23 cellular contexts compared by ENCODE assay signal in the genomic region with DNA sequence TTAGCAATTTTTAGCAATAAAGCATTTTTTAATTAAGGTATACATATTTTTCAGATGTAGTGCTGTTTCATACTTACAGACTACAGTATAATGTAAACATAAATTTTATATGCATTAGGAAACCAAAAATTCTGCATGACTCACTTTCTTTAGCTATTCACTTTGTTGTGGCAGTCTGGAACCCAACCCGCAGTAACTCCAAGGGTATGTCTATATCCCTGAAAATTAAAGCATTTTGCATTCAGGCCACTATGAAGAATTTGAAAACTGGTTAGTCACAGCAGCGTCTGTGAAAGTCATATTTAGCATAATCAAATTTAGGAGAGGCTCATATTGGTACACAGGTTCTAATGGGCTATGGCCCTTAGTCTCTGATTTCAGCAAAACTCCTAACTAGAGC. TPM values are rescaled to one million over a fixed set of nuclear protein-coding genes. Genes with fewer than 3 reads are reported as not detected.
DNase-seq lines count a peak whose midpoint lies in the region; ATAC-seq, FAIRE-seq and TF ChIP-seq lines count a peak whose summit lies in the region.
"Had no signal": no experiment of that assay in that cellular context is flagged by ENCODE, and none has a peak within 500 bp of the region (broad histone marks: within the 10 kb centered on the region; RNA-seq: fewer than 3 reads in every experiment).

No MANE protein-coding gene starts in this region.

- H3K4me3 ChIP-seq in right lobe of liver = no peak overlapping the region
- no peak overlapping the region for H3K4me3 ChIP-seq in HepG2 (replicated peaks in 1 of 3; ENCODE audit: insufficient read depth in 1 of 3, low read depth in 2 of 3, low read length in 3 of 3)
- no peak overlapping the region for H3K4me3 ChIP-seq in bronchial epithelial cell (ENCODE audit: low read depth, low read length)
- no peak overlapping the region for H3K4me3 ChIP-seq in body of pancreas

- H3K4me2 ChIP-seq in HepG2 (ENCODE audit: low read depth, low read length) = no peak overlapping the region
- H3K4me2 ChIP-seq: KMS-11, SK-N-SH had no signal

- no peak overlapping the region for H2AFZ ChIP-seq in HepG2 (ENCODE audit: low read length)

- DNase-seq in right lobe of liver (no peak), HepG2 (ENCODE audit: low spot score) (no peak), bronchial epithelial cell (ENCODE audit: low read depth) (peak; percentile 63), iris pigment epithelial cell (ENCODE audit: low read depth) (peak; percentile 49), body of pancreas (no peak), superior temporal gyrus (ENCODE audit: extremely low spot score) (no peak)
- DNase-seq: 8988T; Calu3; CD4-positive, alpha-beta memory T cell; DMS53; H9; NCI-H1092; NCI-H1694; NCI-H2107; NCI-H2227 treated with DMSO at 0.1 percent for 48 hours; NCI-H524; SK-N-SH had no signal

- ATAC-seq in right lobe of liver (no peak), HepG2 (no peak), GM19463 (IDR thresholded peaks at IDR 0.05; ENCODE audit: unreplicated experiment) (no peak), body of pancreas (no peak), HG03159 (IDR thresholded peaks at IDR 0.05; ENCODE audit: unreplicated experiment) (no peak)
- ATAC-seq: Right ventricle myocardium inferior had no signal

- no peak overlapping the region for H3K9ac ChIP-seq in HepG2 (ENCODE audit: insufficient read depth, low read depth, low read length)
- H3K9ac ChIP-seq: KMS-11, SK-N-SH had no signal

- FAIRE-seq in HepG2 (lab: Jason Lieb, UNC) (no peak), bronchial epithelial cell (lab: Jason Lieb, UNC) (no peak)

- H3K36me3 ChIP-seq in right lobe of liver = no peaks in the 10 kb centered on the region
- no peaks in the 10 kb centered on the region for H3K36me3 ChIP-seq in HepG2 (replicated peaks in 1 of 2; ENCODE audit: control insufficient read depth in 1 of 2, insufficient read depth in 2 of 2, low read length in 2 of 2)
- H3K36me3 ChIP-seq in bronchial epithelial cell (ENCODE audit: control insufficient read depth, insufficient read depth, low read length) = no peaks in the 10 kb centered on the region
- no peaks in the 10 kb centered on the region for H3K36me3 ChIP-seq in body of pancreas (replicated peaks in 1 of 2; ENCODE audit: insufficient read depth in 1 of 2, low read depth in 2 of 2)

- TF ChIP-seq RAD21 in HepG2 (CRISPR knock-in tag; IDR thresholded peaks at IDR 0.05) = no peak

- H3K79me2 ChIP-seq in HepG2 (ENCODE audit: insufficient read depth, low read length) = no peaks in the 10 kb centered on the region

- in situ Hi-C loops in HepG2 (cut with HindIII; ENCODE audit: extremely low pct_ligation_motif_present, low pct_unique_long_range_greater_than_20kb) = no loop called here

- H4K20me1 ChIP-seq in HepG2 (ENCODE audit: insufficient read depth, low read length) = no peaks in the 10 kb centered on the region

- no peaks in the 10 kb centered on the region for H3K9me3 ChIP-seq in right lobe of liver
- H3K9me3 ChIP-seq in HepG2 (ENCODE audit: low read length) = no peaks in the 10 kb centered on the region
- peaks cover 0 to 5% (median 0%) of the 10 kb centered on the region in 3 donors for H3K9me3 ChIP-seq in body of pancreas
- H3K9me3 ChIP-seq: SK-N-SH had no signal

- no peaks in the 10 kb centered on the region for H3K27me3 ChIP-seq in right lobe of liver
- no peaks in the 10 kb centered on the region for H3K27me3 ChIP-seq in HepG2 (ENCODE audit: control insufficient read depth in 1 of 2, insufficient read depth in 2 of 2, low read length in 2 of 2)
- no peaks in the 10 kb centered on the region for H3K27me3 ChIP-seq in bronchial epithelial cell (ENCODE audit: control insufficient read depth, insufficient read depth, low read length)
- no peaks in the 10 kb centered on the region for H3K27me3 ChIP-seq in body of pancreas

- no peak for TF ChIP-seq EP300 in HepG2 (IDR thresholded peaks at IDR 0.05; ENCODE audit: low read depth in 2 of 2, low read length in 2 of 2)
- no peak for TF ChIP-seq EP300 in HepG2 (CRISPR knock-in tag; IDR thresholded peaks at IDR 0.05; ENCODE audit: borderline replicate concordance)

- H3K27ac ChIP-seq in right lobe of liver (peak overlapping the region in 2 of 3 donors; percentile 44 to 62), HepG2 (ENCODE audit: extremely low read length, insufficient read depth, low read length) (no peak overlapping the region), body of pancreas (no peak overlapping the region)
- H3K27ac ChIP-seq: KMS-11 had no signal

- TF ChIP-seq POLR2A in right lobe of liver (IDR thresholded peaks at IDR 0.05) = no peak
- TF ChIP-seq POLR2A in HepG2 (IDR thresholded peaks at IDR 0.05; ENCODE audit: insufficient read depth in 1 of 2, low read depth in 2 of 2, low read length in 2 of 2) = no peak
- TF ChIP-seq POLR2A in body of pancreas (IDR thresholded peaks at IDR 0.05) = no peak

- intact Hi-C loops in right lobe of liver (cut with DNase I) (no loop called here), HepG2 (cut with micrococcal nuclease; ENCODE audit: unreplicated experiment) (no loop called here), body of pancreas (cut with DNase I) (no loop called here)

- BruUV-seq in HepG2 (replicated peaks; lab: Mats Ljungman, UMichigan) = no TSS peak

- CTCF ChIA-PET in HepG2 (lab: Yijun Ruan, JAX; ENCODE audit: low intra/inter-chr PET ratio, low total read pairs) = no interaction called here

- H3K4me1 ChIP-seq in right lobe of liver = peaks cover 0 to 27% (median 6%) of the 10 kb centered on the region in 4 donors
- H3K4me1 ChIP-seq in HepG2 (ENCODE audit: insufficient read depth, low read length) = no peaks in the 10 kb centered on the region
- no peaks in the 10 kb centered on the region for H3K4me1 ChIP-seq in body of pancreas

- 88% methylated on average over 2 of the region's 2 CpGs for WGBS in right lobe of liver (ENCODE audit: insufficient coverage, low coverage, low lambda C conversion rate, missing lambda C conversion rate)
- 47% methylated on average over 2 of the region's 2 CpGs for WGBS in HepG2 (ENCODE audit: low lambda C conversion rate)
- 72 to 74% methylated on average over 2 of the region's 2 CpGs for WGBS in body of pancreas, 2 donors

- TF ChIP-seq CTCF in right lobe of liver (IDR thresholded peaks at IDR 0.05) = no peak
- TF ChIP-seq CTCF in HepG2 (CRISPR knock-in tag; IDR thresholded peaks at IDR 0.05) = no peak
- TF ChIP-seq CTCF in bronchial epithelial cell (IDR thresholded peaks at IDR 0.05; ENCODE audit: insufficient read depth, low read length, severe bottlenecking) = no peak
- no peak for TF ChIP-seq CTCF in body of pancreas (IDR thresholded peaks at IDR 0.05)

- POLR2A ChIA-PET in HepG2 (lab: Yijun Ruan, JAX) = no interaction called here

TF ChIP-seq in HepG2, 621 proteins besides CTCF, POLR2A, EP300 and RAD21 (continues in another document):
- TF ChIP-seq ZNF772 (CRISPR knock-in tag; IDR thresholded peaks at IDR 0.05) = no peak
- no peak for TF ChIP-seq FOXJ3 (CRISPR knock-in tag; IDR thresholded peaks at IDR 0.05; ENCODE audit: borderline replicate concordance)
- no peak for TF ChIP-seq POLR2G (IDR thresholded peaks at IDR 0.05; ENCODE audit: low read depth, low read length)
- no peak for TF ChIP-seq ZNF207 (IDR thresholded peaks at IDR 0.05; ENCODE audit: borderline replicate concordance)
- TF ChIP-seq, protein P1, sequence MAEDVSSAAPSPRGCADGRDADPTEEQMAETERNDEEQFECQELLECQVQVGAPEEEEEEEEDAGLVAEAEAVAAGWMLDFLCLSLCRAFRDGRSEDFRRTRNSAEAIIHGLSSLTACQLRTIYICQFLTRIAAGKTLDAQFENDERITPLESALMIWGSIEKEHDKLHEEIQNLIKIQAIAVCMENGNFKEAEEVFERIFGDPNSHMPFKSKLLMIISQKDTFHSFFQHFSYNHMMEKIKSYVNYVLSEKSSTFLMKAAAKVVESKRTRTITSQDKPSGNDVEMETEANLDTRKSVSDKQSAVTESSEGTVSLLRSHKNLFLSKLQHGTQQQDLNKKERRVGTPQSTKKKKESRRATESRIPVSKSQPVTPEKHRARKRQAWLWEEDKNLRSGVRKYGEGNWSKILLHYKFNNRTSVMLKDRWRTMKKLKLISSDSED (CRISPR knock-in tag; IDR thresholded peaks at IDR 0.05) = no peak

RNA-seq across cellular contexts. Expression of gene BBOX1, which starts 46.8 kb away (rescaled TPM):
- 10 to 100 TPM in 4 of 6 experiments, 1 to 10 TPM in 2; 1.9 to 25.3 (median 13.9) TPM for total RNA-seq in right lobe of liver
- total RNA-seq in HepG2 (2016; rRNA removed; fragmentation: Illumina TruSeq; extraction: Trizol) = not detected in 2 replicates
- not detected in 2 replicates for total RNA-seq in HepG2 (2016; cell fraction: cytosol; rRNA removed; fragmentation: Illumina TruSeq; extraction: Trizol; ENCODE audit: low read depth)
- total RNA-seq in HepG2 (2016; cell fraction: insoluble cytoplasmic fraction; rRNA removed; fragmentation: Illumina TruSeq; extraction: Trizol) = not detected in 2 replicates
- total RNA-seq in HepG2 (2016; cell fraction: membrane; rRNA removed; fragmentation: Illumina TruSeq; extraction: Trizol) = not detected in 2 replicates
- total RNA-seq in HepG2 (2016; cell fraction: nucleus; rRNA removed; fragmentation: Illumina TruSeq; extraction: Trizol) = not detected in 2 replicates
- polyA plus RNA-seq in HepG2 (2011; rRNA removed) = not detected in 2 replicates
- not detected in 2 replicates for polyA plus RNA-seq in HepG2 (2011; cell fraction: cytosol; rRNA removed)
- polyA plus RNA-seq in HepG2 (2011; cell fraction: nucleus; rRNA removed) = not detected in 2 replicates
- polyA plus RNA-seq in HepG2 (2012) = not detected in 2 replicates
- polyA plus RNA-seq in HepG2 (2016; cell fraction: cytosol; fragmentation: Illumina TruSeq; extraction: Trizol; ENCODE audit: low read depth) = not detected in 2 replicates
- not detected in 2 replicates for polyA plus RNA-seq in HepG2 (2016; cell fraction: insoluble cytoplasmic fraction; fragmentation: Illumina TruSeq; extraction: Trizol; ENCODE audit: low read depth)
- polyA plus RNA-seq in HepG2 (2016; cell fraction: membrane; fragmentation: Illumina TruSeq; extraction: Trizol; ENCODE audit: low read depth) = not detected in 2 replicates
- not detected in 2 replicates for polyA plus RNA-seq in HepG2 (2016; cell fraction: nucleus; fragmentation: Illumina TruSeq; extraction: Trizol; ENCODE audit: insufficient read depth, low read depth)
- polyA minus RNA-seq in HepG2 (2011; rRNA and poly(A)+ RNA removed; ENCODE audit: low replicate concordance) = not detected in 2 replicates
- polyA minus RNA-seq in HepG2 (2011; cell fraction: cytosol; rRNA and poly(A)+ RNA removed) = not detected in 2 replicates
- polyA minus RNA-seq in HepG2 (2011; cell fraction: nucleus; rRNA and poly(A)+ RNA removed) = not detected in 2 replicates
- total RNA-seq in bronchial epithelial cell = 1.3 and 5.6 TPM in 2 replicates
- not detected for total RNA-seq in body of pancreas
- total RNA-seq: Calu3; CD4-positive, alpha-beta memory T cell; H9; M059J; Right ventricle myocardium inferior had no signal
- polyA plus RNA-seq: BJ; CD4-positive, alpha-beta memory T cell had no signal

Comparison
In these comparisons a context has a peak if more than half of its experiments do, and no peak if none do; other contexts are left out.
1. H3K27ac ChIP-seq: peak in right lobe of liver (2 of 3); none in HepG2 (single experiment) and body of pancreas (0 of 4).
2. DNase-seq: peak in bronchial epithelial cell (single experiment) and iris pigment epithelial cell (single experiment); none in right lobe of liver (0 of 3), HepG2 (single experiment), body of pancreas (0 of 4) and superior temporal gyrus (single experiment).